In the genomic region with DNA sequence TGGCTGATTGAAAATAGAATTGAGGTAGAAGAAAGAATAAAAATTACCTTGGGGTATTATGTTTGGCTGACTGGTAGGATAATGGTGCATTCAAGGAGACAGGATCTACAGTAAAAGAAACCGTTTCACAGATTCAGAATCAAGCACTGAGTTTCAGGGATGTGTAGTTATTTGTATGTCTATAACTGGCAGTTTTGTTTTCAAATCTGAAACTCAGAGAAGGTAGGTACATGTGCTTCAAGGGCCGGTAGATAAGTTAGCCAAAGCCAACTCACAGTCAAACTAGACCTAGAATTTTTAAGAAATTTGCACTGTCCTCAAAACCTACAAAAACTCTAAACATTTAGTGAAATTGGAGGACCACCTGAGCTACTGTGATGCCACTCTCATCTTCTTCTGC, we compare ENCODE assay signal across 35 cellular contexts.
"Had no signal": no experiment of that assay in that cellular context is flagged by ENCODE, and none has a peak within 500 bp of the region (broad histone marks: within the 10 kb centered on the region; RNA-seq: fewer than 3 reads in every experiment).

No MANE protein-coding gene starts in this region.

- ATAC-seq: activated CD4-positive, alpha-beta T cell treated with anti-CD3 and anti-CD28 coated beads for 36 hours; activated CD4-positive, CD25-positive, alpha-beta regulatory T cell treated with anti-CD3 and anti-CD28 coated beads, Interleukin-2, amount 50 U/mL, for 24 hours; activated CD8-positive, alpha-beta memory T cell treated with anti-CD3 and anti-CD28 coated beads, Interleukin-2, amount 10 ng/mL, durations not matched to agents 7 days and 5 days; activated CD8-positive, alpha-beta T cell treated with anti-CD3 and anti-CD28 coated beads, Interleukin-2, amount 10 ng/mL, durations not matched to agents 7 days and 5 days; activated naive CD8-positive, alpha-beta T cell treated with anti-CD3 and anti-CD28 coated beads, Interleukin-2, amount 50 U/mL, for 24 hours had no signal

- H3K27ac Mint-ChIP-seq: activated CD4-positive, alpha-beta memory T cell treated with anti-CD3 and anti-CD28 coated beads, Interleukin-2, amount 10 ng/mL, durations not matched to agents 7 days and 5 days; activated CD4-positive, alpha-beta T cell treated with anti-CD3 and anti-CD28 coated beads for 36 hours; activated CD4-positive, alpha-beta T cell treated with anti-CD3 and anti-CD28 coated beads, Interleukin-2, amount 10 ng/mL, durations not matched to agents 7 days and 5 days; activated CD8-positive, alpha-beta memory T cell treated with anti-CD3 and anti-CD28 coated beads, Interleukin-2, amount 10 ng/mL, durations not matched to agents 7 days and 5 days; activated CD8-positive, alpha-beta T cell treated with anti-CD3 and anti-CD28 coated beads, Interleukin-2, amount 10 ng/mL, durations not matched to agents 7 days and 5 days; activated naive CD4-positive, alpha-beta T cell treated with anti-CD3 and anti-CD28 coated beads, Interleukin-2, amount 10 ng/mL, durations not matched to agents 7 days and 5 days; activated naive CD4-positive, alpha-beta T cell treated with anti-CD3 and anti-CD28 coated beads, Interleukin-2, amount 50 U/mL, for 24 hours; activated naive CD8-positive, alpha-beta T cell; activated naive CD8-positive, alpha-beta T cell treated with anti-CD3 and anti-CD28 coated beads, Interleukin-2, amount 10 ng/mL, durations not matched to agents 7 days and 5 days; activated naive CD8-positive, alpha-beta T cell treated with anti-CD3 and anti-CD28 coated beads, Interleukin-2, amount 50 U/mL, for 24 hours; activated T-cell treated with anti-CD3 and anti-CD28 coated beads, Interleukin-2, amount 50 U/mL, for 24 hours; activated T-helper 2 cell treated with anti-CD3 and anti-CD28 coated beads, Interferon-gamma antibody, Interleukin-2, Interleukin-4, amounts not matched to agents 10 μg/mL and 5 μg/mL and 100 μg/mL, durations not matched to agents 14 hours and 24 hours and 36 hours; brain; T-helper 1 cell treated with Interleukin-12 subunit alpha and Interleukin-12 subunit beta and Interleukin-4 antibody, amounts not matched to agents 30 μg/mL and 1 μg/mL, for 36 hours; T-helper 2 cell treated with Interferon-gamma antibody and Interleukin-4, amounts not matched to agents 5 μg/mL and 100 μg/mL, for 36 hours had no signal

- H3K27me3 ChIP-seq: ascending aorta had no signal

- H3K4me3 Mint-ChIP-seq: activated CD4-positive, alpha-beta memory T cell treated with anti-CD3 and anti-CD28 coated beads, Interleukin-2, amount 10 ng/mL, durations not matched to agents 7 days and 5 days; activated CD4-positive, alpha-beta T cell treated with anti-CD3 and anti-CD28 coated beads for 36 hours; activated CD4-positive, alpha-beta T cell treated with anti-CD3 and anti-CD28 coated beads, Interleukin-2, amount 10 ng/mL, durations not matched to agents 7 days and 5 days; activated CD8-positive, alpha-beta memory T cell treated with anti-CD3 and anti-CD28 coated beads, Interleukin-2, amount 10 ng/mL, durations not matched to agents 7 days and 5 days; activated CD8-positive, alpha-beta T cell treated with anti-CD3 and anti-CD28 coated beads, Interleukin-2, amount 10 ng/mL, durations not matched to agents 7 days and 5 days; activated naive CD4-positive, alpha-beta T cell treated with anti-CD3 and anti-CD28 coated beads, Interleukin-2, amount 10 ng/mL, durations not matched to agents 7 days and 5 days; activated naive CD4-positive, alpha-beta T cell treated with anti-CD3 and anti-CD28 coated beads, Interleukin-2, amount 50 U/mL, for 24 hours; activated naive CD8-positive, alpha-beta T cell; activated naive CD8-positive, alpha-beta T cell treated with anti-CD3 and anti-CD28 coated beads, Interleukin-2, amount 10 ng/mL, durations not matched to agents 7 days and 5 days; activated naive CD8-positive, alpha-beta T cell treated with anti-CD3 and anti-CD28 coated beads, Interleukin-2, amount 50 U/mL, for 24 hours; activated T-cell treated with anti-CD3 and anti-CD28 coated beads, Interleukin-2, amount 50 U/mL, for 24 hours; brain; T-helper 1 cell treated with Interleukin-12 subunit alpha and Interleukin-12 subunit beta and Interleukin-4 antibody, amounts not matched to agents 30 μg/mL and 1 μg/mL, for 36 hours; T-helper 2 cell treated with Interferon-gamma antibody and Interleukin-4, amounts not matched to agents 5 μg/mL and 100 μg/mL, for 36 hours had no signal

- H3K4me1 Mint-ChIP-seq: activated CD4-positive, alpha-beta memory T cell treated with anti-CD3 and anti-CD28 coated beads, Interleukin-2, amount 10 ng/mL, durations not matched to agents 7 days and 5 days; activated CD4-positive, alpha-beta T cell treated with anti-CD3 and anti-CD28 coated beads for 36 hours; activated CD4-positive, alpha-beta T cell treated with anti-CD3 and anti-CD28 coated beads, Interleukin-2, amount 10 ng/mL, durations not matched to agents 7 days and 5 days; activated CD8-positive, alpha-beta memory T cell treated with anti-CD3 and anti-CD28 coated beads, Interleukin-2, amount 10 ng/mL, durations not matched to agents 7 days and 5 days; activated naive CD4-positive, alpha-beta T cell treated with anti-CD3 and anti-CD28 coated beads, Interleukin-2, amount 10 ng/mL, durations not matched to agents 7 days and 5 days; activated naive CD4-positive, alpha-beta T cell treated with anti-CD3 and anti-CD28 coated beads, Interleukin-2, amount 50 U/mL, for 24 hours; activated naive CD8-positive, alpha-beta T cell treated with anti-CD3 and anti-CD28 coated beads, Interleukin-2, amount 10 ng/mL, durations not matched to agents 7 days and 5 days; activated naive CD8-positive, alpha-beta T cell treated with anti-CD3 and anti-CD28 coated beads, Interleukin-2, amount 50 U/mL, for 24 hours; brain had no signal

- H3K27me3 Mint-ChIP-seq: activated CD4-positive, alpha-beta T cell treated with anti-CD3 and anti-CD28 coated beads for 36 hours; activated CD4-positive, alpha-beta T cell treated with anti-CD3 and anti-CD28 coated beads, Interleukin-2, amount 10 ng/mL, durations not matched to agents 7 days and 5 days; activated CD8-positive, alpha-beta memory T cell treated with anti-CD3 and anti-CD28 coated beads, Interleukin-2, amount 10 ng/mL, durations not matched to agents 7 days and 5 days; activated naive CD4-positive, alpha-beta T cell treated with anti-CD3 and anti-CD28 coated beads, Interleukin-2, amount 10 ng/mL, durations not matched to agents 7 days and 5 days; activated naive CD4-positive, alpha-beta T cell treated with anti-CD3 and anti-CD28 coated beads, Interleukin-2, amount 50 U/mL, for 24 hours; activated naive CD8-positive, alpha-beta T cell; activated naive CD8-positive, alpha-beta T cell treated with anti-CD3 and anti-CD28 coated beads, Interleukin-2, amount 10 ng/mL, durations not matched to agents 7 days and 5 days; activated naive CD8-positive, alpha-beta T cell treated with anti-CD3 and anti-CD28 coated beads, Interleukin-2, amount 50 U/mL, for 24 hours; activated T-cell treated with anti-CD3 and anti-CD28 coated beads, Interleukin-2, amount 50 U/mL, for 24 hours; brain had no signal

- H3K27ac ChIP-seq: ascending aorta, VCaP had no signal

- H3K4me1 ChIP-seq: ascending aorta had no signal

- H3K36me3 Mint-ChIP-seq: activated CD8-positive, alpha-beta memory T cell treated with anti-CD3 and anti-CD28 coated beads, Interleukin-2, amount 10 ng/mL, durations not matched to agents 7 days and 5 days; activated naive CD4-positive, alpha-beta T cell treated with anti-CD3 and anti-CD28 coated beads, Interleukin-2, amount 10 ng/mL, durations not matched to agents 7 days and 5 days; activated naive CD4-positive, alpha-beta T cell treated with anti-CD3 and anti-CD28 coated beads, Interleukin-2, amount 50 U/mL, for 24 hours; activated naive CD8-positive, alpha-beta T cell; activated naive CD8-positive, alpha-beta T cell treated with anti-CD3 and anti-CD28 coated beads, Interleukin-2, amount 10 ng/mL, durations not matched to agents 7 days and 5 days; brain had no signal

- H3K9me3 Mint-ChIP-seq: activated CD4-positive, alpha-beta memory T cell treated with anti-CD3 and anti-CD28 coated beads, Interleukin-2, amount 10 ng/mL, durations not matched to agents 7 days and 5 days; activated CD4-positive, alpha-beta T cell treated with anti-CD3 and anti-CD28 coated beads, Interleukin-2, amount 10 ng/mL, durations not matched to agents 7 days and 5 days; activated naive CD4-positive, alpha-beta T cell treated with anti-CD3 and anti-CD28 coated beads, Interleukin-2, amount 10 ng/mL, durations not matched to agents 7 days and 5 days; activated naive CD4-positive, alpha-beta T cell treated with anti-CD3 and anti-CD28 coated beads, Interleukin-2, amount 50 U/mL, for 24 hours; activated naive CD8-positive, alpha-beta T cell treated with anti-CD3 and anti-CD28 coated beads, Interleukin-2, amount 50 U/mL, for 24 hours; activated T-cell treated with anti-CD3 and anti-CD28 coated beads, Interleukin-2, amount 50 U/mL, for 24 hours; activated T-helper 2 cell treated with anti-CD3 and anti-CD28 coated beads, Interferon-gamma antibody, Interleukin-2, Interleukin-4, amounts not matched to agents 10 μg/mL and 5 μg/mL and 100 μg/mL, durations not matched to agents 14 hours and 24 hours and 36 hours; brain; T-helper 1 cell treated with Interleukin-12 subunit alpha and Interleukin-12 subunit beta and Interleukin-4 antibody, amounts not matched to agents 30 μg/mL and 1 μg/mL, for 36 hours; T-helper 2 cell treated with Interferon-gamma antibody and Interleukin-4, amounts not matched to agents 5 μg/mL and 100 μg/mL, for 36 hours had no signal

- DNase-seq: activated CD4-positive, alpha-beta memory T cell treated with anti-CD3 and anti-CD28 coated beads, Interleukin-2, amount 10 ng/mL, durations not matched to agents 7 days and 5 days; activated CD4-positive, alpha-beta T cell treated with anti-CD3 and anti-CD28 coated beads for 1 hour; activated CD4-positive, alpha-beta T cell treated with anti-CD3 and anti-CD28 coated beads for 36 hours; activated CD4-positive, alpha-beta T cell treated with anti-CD3 and anti-CD28 coated beads for 48 hours; activated CD4-positive, alpha-beta T cell treated with anti-CD3 and anti-CD28 coated beads, Interleukin-2, amount 10 ng/mL, durations not matched to agents 7 days and 5 days; activated CD4-positive, alpha-beta T cell treated with anti-CD3 and anti-CD28 coated beads, Interleukin-2, amount 50 U/mL, for 48 hours; activated CD4-positive, CD25-positive, alpha-beta regulatory T cell; activated CD8-positive, alpha-beta memory T cell treated with anti-CD3 and anti-CD28 coated beads for 24 hours; activated CD8-positive, alpha-beta memory T cell treated with anti-CD3 and anti-CD28 coated beads, Interleukin-2, amount 10 ng/mL, durations not matched to agents 7 days and 5 days; activated CD8-positive, alpha-beta memory T cell treated with anti-CD3 and anti-CD28 coated beads, Interleukin-2, amount 50 U/mL, for 48 hours; activated CD8-positive, alpha-beta T cell treated with anti-CD3 and anti-CD28 coated beads, Interleukin-2, amount 10 ng/mL, durations not matched to agents 7 days and 5 days; activated effector memory CD4-positive, alpha-beta T cell treated with Interleukin-2 at 50 U/mL for 16 hours; activated gamma-delta T cell; activated naive CD4-positive, alpha-beta T cell treated with anti-CD3 and anti-CD28 coated beads, Interleukin-2, amount 10 ng/mL, durations not matched to agents 7 days and 5 days; activated naive CD4-positive, alpha-beta T cell treated with Interleukin-2 at 50 U/mL for 16 hours; activated naive CD8-positive, alpha-beta T cell treated with anti-CD3 and anti-CD28 coated beads, Interleukin-2, amount 10 ng/mL, durations not matched to agents 7 days and 5 days; activated naive CD8-positive, alpha-beta T cell treated with anti-CD3 and anti-CD28 coated beads, Interleukin-2, amount 50 U/mL, for 24 hours; activated T-cell treated with anti-CD3 and anti-CD28 coated beads, Interleukin-2, amount 50 U/mL, for 24 hours; activated T-cell treated with anti-CD3 and anti-CD28 coated beads, Interleukin-2, amount 50 U/mL, for 48 hours; amygdala; anterior cingulate cortex; central memory CD4-positive, alpha-beta T cell; T-helper 1 cell; T-helper 2 cell; T-helper 9 cell had no signal

- FAIRE-seq: TTC549 had no signal

- H3K9me3 ChIP-seq: ascending aorta had no signal

- H3K4me3 ChIP-seq: ascending aorta had no signal

- H3K36me3 ChIP-seq: ascending aorta had no signal
